ENCODE assay signal across 9 cellular contexts in the genomic region with DNA sequence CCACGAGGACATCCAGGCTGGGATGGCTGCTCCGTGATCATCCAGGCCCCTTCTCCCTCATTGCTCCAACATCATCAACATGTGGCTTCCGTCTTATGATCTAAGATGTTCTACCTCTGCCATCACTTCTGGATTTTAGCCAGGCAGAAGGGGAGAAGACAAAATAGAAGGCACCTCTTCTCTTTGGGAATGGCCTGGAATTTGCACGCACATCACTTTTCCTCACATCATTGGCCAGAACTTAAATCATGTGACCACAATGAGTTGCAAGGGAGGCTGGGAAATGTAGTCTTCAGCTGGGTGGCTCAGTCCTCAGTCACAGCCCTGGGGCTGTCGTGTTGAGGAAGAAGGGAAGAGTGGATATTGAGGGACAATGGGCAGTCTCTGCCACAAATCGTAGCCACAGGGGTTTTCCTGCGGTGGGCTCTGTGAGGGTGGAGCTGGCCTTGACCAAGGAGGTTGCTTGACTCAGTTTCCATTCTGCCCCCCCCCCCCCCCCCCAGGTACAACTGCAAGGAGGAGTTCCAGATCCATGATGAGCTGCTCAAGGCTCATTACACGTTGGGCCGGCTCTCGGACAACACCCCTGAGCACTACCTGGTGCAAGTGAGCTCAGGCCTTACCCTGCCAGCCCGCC. TPM values are rescaled to one million over a fixed set of nuclear protein-coding genes. Genes with fewer than 3 reads are reported as not detected.
DNase-seq lines count a peak whose midpoint lies in the region; ATAC-seq, FAIRE-seq and TF ChIP-seq lines count a peak whose summit lies in the region.
"Had no signal": no experiment of that assay in that cellular context is flagged by ENCODE, and none has a peak within 500 bp of the region (broad histone marks: within the 10 kb centered on the region; RNA-seq: fewer than 3 reads in every experiment).

No MANE protein-coding gene starts in this region.

- no peaks in the 10 kb centered on the region for H4K20me1 ChIP-seq in keratinocyte (ENCODE audit: control insufficient read depth, extremely low read depth, insufficient read depth, low read length)

- no peak overlapping the region for H3K9ac ChIP-seq in keratinocyte (ENCODE audit: control insufficient read depth, extremely low read depth, insufficient read depth, low read length)

- no peak overlapping the region for H3K4me3 Mint-ChIP-seq in activated T-helper 17 cell treated with anti-CD3 and anti-CD28 coated beads, Interleukin-2, amount 50 U/mL, for 72 hours
- no peak overlapping the region for H3K4me3 Mint-ChIP-seq in stimulated activated effector memory CD8-positive, alpha-beta T cell treated with anti-CD3 and anti-CD28 coated beads, Interleukin-12 subunit alpha, Interleukin-12 subunit beta, amount 100 ng/mL, for 72 hours
- H3K4me3 Mint-ChIP-seq in activated naive CD4-positive, alpha-beta T cell treated with anti-CD3 and anti-CD28 coated beads for 36 hours: no peak overlapping the region

- no peaks in the 10 kb centered on the region for H3K9me3 Mint-ChIP-seq in activated T-helper 17 cell treated with anti-CD3 and anti-CD28 coated beads, Interleukin-2, amount 50 U/mL, for 72 hours
- no peaks in the 10 kb centered on the region for H3K9me3 Mint-ChIP-seq in stimulated activated effector memory CD8-positive, alpha-beta T cell treated with anti-CD3 and anti-CD28 coated beads, Interleukin-12 subunit alpha, Interleukin-12 subunit beta, amount 100 ng/mL, for 72 hours
- H3K9me3 Mint-ChIP-seq in activated naive CD4-positive, alpha-beta T cell treated with anti-CD3 and anti-CD28 coated beads for 36 hours: no peaks in the 10 kb centered on the region

- H3K27me3 ChIP-seq in keratinocyte (ENCODE audit: control insufficient read depth, extremely low read depth, insufficient read depth, low read length): no peaks in the 10 kb centered on the region
- H3K27me3 ChIP-seq: dorsolateral prefrontal cortex had no signal

- H3K27ac Mint-ChIP-seq in activated T-helper 17 cell treated with anti-CD3 and anti-CD28 coated beads, Interleukin-2, amount 50 U/mL, for 72 hours: no peak overlapping the region
- H3K27ac Mint-ChIP-seq in stimulated activated effector memory CD8-positive, alpha-beta T cell treated with anti-CD3 and anti-CD28 coated beads, Interleukin-12 subunit alpha, Interleukin-12 subunit beta, amount 100 ng/mL, for 72 hours: no peak overlapping the region
- H3K27ac Mint-ChIP-seq in activated naive CD4-positive, alpha-beta T cell treated with anti-CD3 and anti-CD28 coated beads for 36 hours: no peak overlapping the region

- H3K4me1 Mint-ChIP-seq in activated T-helper 17 cell treated with anti-CD3 and anti-CD28 coated beads, Interleukin-2, amount 50 U/mL, for 72 hours: no peaks in the 10 kb centered on the region
- H3K4me1 Mint-ChIP-seq in stimulated activated effector memory CD8-positive, alpha-beta T cell treated with anti-CD3 and anti-CD28 coated beads, Interleukin-12 subunit alpha, Interleukin-12 subunit beta, amount 100 ng/mL, for 72 hours: no peaks in the 10 kb centered on the region
- no peaks in the 10 kb centered on the region for H3K4me1 Mint-ChIP-seq in activated naive CD4-positive, alpha-beta T cell treated with anti-CD3 and anti-CD28 coated beads for 36 hours (ENCODE audit: low read depth)

- CTCF ChIA-PET in HEK293T (lab: Yijun Ruan, JAX): no interaction called here
- CTCF ChIA-PET in activated naive CD4-positive, alpha-beta T cell treated with anti-CD3 and anti-CD28 coated beads for 36 hours (lab: Charles Lee): interaction anchor here (0.6 to 2.1 kb wide), 4 partner anchors 20 to 112 kb away, joined by 4 to 13 read pairs (median 7); no protein-coding TSS in a partner anchor

- no peaks in the 10 kb centered on the region for H3K79me2 ChIP-seq in keratinocyte (ENCODE audit: control insufficient read depth, insufficient read depth, low read length)

- H3K36me3 Mint-ChIP-seq in activated T-helper 17 cell treated with anti-CD3 and anti-CD28 coated beads, Interleukin-2, amount 50 U/mL, for 72 hours (ENCODE audit: low read depth): no peaks in the 10 kb centered on the region
- no peaks in the 10 kb centered on the region for H3K36me3 Mint-ChIP-seq in stimulated activated effector memory CD8-positive, alpha-beta T cell treated with anti-CD3 and anti-CD28 coated beads, Interleukin-12 subunit alpha, Interleukin-12 subunit beta, amount 100 ng/mL, for 72 hours
- H3K36me3 Mint-ChIP-seq in activated naive CD4-positive, alpha-beta T cell treated with anti-CD3 and anti-CD28 coated beads for 36 hours (ENCODE audit: low read depth): no peaks in the 10 kb centered on the region

- peak; percentile 35 for ATAC-seq in activated T-helper 17 cell treated with anti-CD3 and anti-CD28 coated beads, Interleukin-2, amount 50 U/mL, for 72 hours (replicated peaks)
- ATAC-seq in stimulated activated effector memory CD8-positive, alpha-beta T cell treated with anti-CD3 and anti-CD28 coated beads, Interleukin-12 subunit alpha, Interleukin-12 subunit beta, amount 100 ng/mL, for 72 hours: no peak

- POLR2A ChIA-PET in HEK293T (lab: Yijun Ruan, JAX): interaction anchor here (0.7 kb wide), 1 partner anchor 196 kb away, joined by 4 read pairs; no protein-coding TSS in a partner anchor

- no peaks in the 10 kb centered on the region for H3K9me3 ChIP-seq in keratinocyte (ENCODE audit: control insufficient read depth, low read depth, low read length)

- H3K9me1 ChIP-seq in keratinocyte (ENCODE audit: control insufficient read depth, extremely low read depth, insufficient read depth, low read length): no peaks in the 10 kb centered on the region

- no peaks in the 10 kb centered on the region for H3K27me3 Mint-ChIP-seq in activated T-helper 17 cell treated with anti-CD3 and anti-CD28 coated beads, Interleukin-2, amount 50 U/mL, for 72 hours
- H3K27me3 Mint-ChIP-seq in activated naive CD4-positive, alpha-beta T cell treated with anti-CD3 and anti-CD28 coated beads for 36 hours (ENCODE audit: low read depth): no peaks in the 10 kb centered on the region

- dilution Hi-C loops in keratinocyte (cut with MboI; ENCODE audit: extremely low pct_ligation_motif_present, low sequenced_read_pairs): no loop called here

- H3K27ac ChIP-seq in keratinocyte (ENCODE audit: control insufficient read depth, insufficient read depth, low read length): no peak overlapping the region
- H3K27ac ChIP-seq: dorsolateral prefrontal cortex had no signal

- DNase-seq in DMS114 treated with DMSO at 0.1 percent for 48 hours (lab: John Stamatoyannopoulos, UW; ENCODE audit: unreplicated experiment): peak; percentile 44
- DNase-seq in HEK293T (ENCODE audit: extremely low spot score): peak; percentile 64
- DNase-seq in keratinocyte (ENCODE audit: low read depth, low spot score): no peak
- DNase-seq in stimulated activated effector memory CD8-positive, alpha-beta T cell treated with anti-CD3 and anti-CD28 coated beads, Interleukin-12 subunit alpha, Interleukin-12 subunit beta, amount 100 ng/mL, for 72 hours (ENCODE audit: low spot score in 2 of 2): no peak
- DNase-seq in stimulated activated CD4-positive, alpha-beta T cell treated with anti-CD3 and anti-CD28 coated beads, Interleukin-12 subunit alpha, Interleukin-12 subunit beta, amount 100 ng/mL, for 4 hours: no peak
- no peak for DNase-seq in frontal cortex (ENCODE audit: low spot score in 2 of 2)
- DNase-seq in activated naive CD4-positive, alpha-beta T cell treated with anti-CD3 and anti-CD28 coated beads for 36 hours: no peak

- H2AFZ ChIP-seq in keratinocyte (ENCODE audit: control insufficient read depth, low read length): no peak overlapping the region

- intact Hi-C loops in activated naive CD4-positive, alpha-beta T cell treated with anti-CD3 and anti-CD28 coated beads for 36 hours (cut with micrococcal nuclease): no loop called here

- no peak overlapping the region for H3K4me3 ChIP-seq in keratinocyte (ENCODE audit: control insufficient read depth in 2 of 3, extremely low read depth in 1 of 3, insufficient read depth in 2 of 3, low read depth in 1 of 3, low read length in 3 of 3)
- H3K4me3 ChIP-seq: dorsolateral prefrontal cortex had no signal

- H3K36me3 ChIP-seq in keratinocyte (ENCODE audit: control insufficient read depth in 2 of 2, extremely low read depth in 1 of 2, insufficient read depth in 2 of 2, low read length in 2 of 2): no peaks in the 10 kb centered on the region

- no peak overlapping the region for H3K4me2 ChIP-seq in keratinocyte (ENCODE audit: control insufficient read depth, extremely low read depth, insufficient read depth, low read depth, low read length)

- FAIRE-seq in keratinocyte (lab: Jason Lieb, UNC) (peak; percentile 36), frontal cortex (lab: Jason Lieb, UNC) (no peak)

- peaks cover 3% of the 10 kb centered on the region for H3K4me1 ChIP-seq in keratinocyte (ENCODE audit: control insufficient read depth, extremely low read depth, insufficient read depth, low read length)

- no peak for TF ChIP-seq CTCF in keratinocyte (optimal IDR thresholded peaks at IDR 0.05 in 1 of 3, IDR thresholded peaks at IDR 0.05 in 1 of 3, conservative IDR thresholded peaks at IDR 0.05 in 1 of 3; ENCODE audit: extremely low read depth in 1 of 3, insufficient read depth in 2 of 3, low read length in 3 of 3)

TF ChIP-seq in HEK293T, 16 proteins besides CTCF, POLR2A, EP300 and RAD21 (continues in another document):
- no peak for TF ChIP-seq SP1 (IDR thresholded peaks at IDR 0.05)
- TF ChIP-seq TARDBP (IDR thresholded peaks at IDR 0.05): no peak
- TF ChIP-seq FOXK2 (IDR thresholded peaks at IDR 0.05): no peak
- no peak for TF ChIP-seq FOXM1 (IDR thresholded peaks at IDR 0.05; ENCODE audit: borderline replicate concordance)
- no peak for TF ChIP-seq L3MBTL2 (conservative IDR thresholded peaks at IDR 0.05)
- TF ChIP-seq CTBP1 (IDR thresholded peaks at IDR 0.05; ENCODE audit: borderline replicate concordance): no peak
- TF ChIP-seq LEF1 (IDR thresholded peaks at IDR 0.05; ENCODE audit: borderline replicate concordance): no peak
- TF ChIP-seq ELF4 (IDR thresholded peaks at IDR 0.05): no peak
- no peak for TF ChIP-seq BHLHE40 (IDR thresholded peaks at IDR 0.05; ENCODE audit: borderline replicate concordance)
- no peak for TF ChIP-seq ZNF384 (IDR thresholded peaks at IDR 0.05)
- TF ChIP-seq FOXA1 (IDR thresholded peaks at IDR 0.05): no peak
- no peak for TF ChIP-seq ARNT (IDR thresholded peaks at IDR 0.05)

RNA-seq across cellular contexts. Expression of a gene that starts 50.3 kb away (rescaled TPM):
- 1 to 10 TPM in 1 of 2 donors, under 1 TPM in 1; 0.17 to 1.4 TPM for total RNA-seq in activated T-helper 17 cell treated with anti-CD3 and anti-CD28 coated beads, Interleukin-2, amount 50 U/mL, for 72 hours
- polyA plus RNA-seq in keratinocyte: 0.72 to 1.4 TPM (median 0.83 TPM) in 3 replicates
- polyA plus RNA-seq in keratinocyte (2011; ENCODE audit: low read depth): 0.39 TPM
- 0.50 and 0.96 TPM in 2 replicates for polyA plus RNA-seq in keratinocyte (2011; cell fraction: cytosol; rRNA removed)
- 2.0 and 2.1 TPM in 2 replicates for polyA plus RNA-seq in keratinocyte (2011; cell fraction: nucleus; rRNA removed)
- 1.2 and 1.6 TPM in 2 replicates for polyA plus RNA-seq in keratinocyte (2012; ENCODE audit: low replicate concordance)
- polyA minus RNA-seq in keratinocyte: 0.53 to 1.0 TPM (median 0.77 TPM) in 3 replicates
- 2.1 TPM for polyA minus RNA-seq in keratinocyte (2011; cell fraction: cytosol; rRNA and poly(A)+ RNA removed)
- polyA minus RNA-seq in keratinocyte (2011; cell fraction: nucleus; rRNA and poly(A)+ RNA removed): 1.5 and 2.1 TPM in 2 replicates
- total RNA-seq in frontal cortex: 6.9 TPM
- total RNA-seq in activated naive CD4-positive, alpha-beta T cell treated with anti-CD3 and anti-CD28 coated beads for 36 hours: under 1 TPM; 0.69 TPM

Comparison
In these comparisons a context has a peak if more than half of its experiments do, and no peak if none do; other contexts are left out.
1. DNase-seq: peak in DMS114 treated with DMSO at 0.1 percent for 48 hours (single experiment) and HEK293T (single experiment); none in keratinocyte (single experiment), stimulated activated effector memory CD8-positive, alpha-beta T cell treated with anti-CD3 and anti-CD28 coated beads, Interleukin-12 subunit alpha, Interleukin-12 subunit beta, amount 100 ng/mL, for 72 hours (0 of 2), stimulated activated CD4-positive, alpha-beta T cell treated with anti-CD3 and anti-CD28 coated beads, Interleukin-12 subunit alpha, Interleukin-12 subunit beta, amount 100 ng/mL, for 4 hours (single experiment), frontal cortex (0 of 2) and activated naive CD4-positive, alpha-beta T cell treated with anti-CD3 and anti-CD28 coated beads for 36 hours (single experiment).